Comparison of ENCODE assay signal across 8 cellular contexts in the genomic region with DNA sequence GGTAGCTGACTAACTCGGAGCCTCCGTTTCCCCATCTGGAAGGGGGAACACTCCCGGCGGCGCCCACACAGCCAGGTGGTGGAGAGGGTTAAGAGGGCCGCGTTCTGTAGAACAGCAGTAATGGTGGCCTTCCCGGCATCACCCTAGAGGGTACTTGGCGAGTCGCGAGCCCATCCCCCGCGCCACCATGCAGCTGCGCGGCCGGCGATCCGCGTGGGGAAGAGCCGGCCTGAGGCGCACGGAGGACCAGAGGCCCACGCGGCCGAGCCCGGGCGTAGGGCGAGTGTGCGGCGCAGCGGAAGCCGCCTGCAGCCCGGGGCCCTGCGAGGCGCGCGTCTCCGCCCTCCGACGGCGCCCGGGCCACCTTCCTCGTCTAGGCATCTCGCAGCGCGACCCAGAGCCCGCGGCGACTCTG. TPM values are rescaled to one million over a fixed set of nuclear protein-coding genes. Genes with fewer than 3 reads are reported as not detected.
A peak's percentile ranks its signal among the peaks of the same experiment; 100 is the strongest.
DNase-seq lines count a peak whose midpoint lies in the region; ATAC-seq and TF ChIP-seq lines count a peak whose summit lies in the region.

No MANE protein-coding gene starts in this region.

- H3K36me3 ChIP-seq in BE2C (peaks cover 9% of the 10 kb centered on the region; the same call in 1 of the 2 replicates), mucosa of rectum (ENCODE audit: control insufficient read depth in 2 of 2, insufficient read depth in 2 of 2, low read length in 2 of 2) (no peaks in the 10 kb centered on the region), stomach smooth muscle (ENCODE audit: control insufficient read depth in 2 of 2, insufficient read depth in 2 of 2, low read length in 2 of 2) (no peaks in the 10 kb centered on the region)

- peak overlapping the region; percentile 76 to 84 for H3K9ac ChIP-seq in mucosa of rectum (ENCODE audit: low read depth in 1 of 2, low read length in 2 of 2)
- peak overlapping the region; percentile 76 to 86 for H3K9ac ChIP-seq in stomach smooth muscle (ENCODE audit: low read length in 2 of 2)

- no peak for TF ChIP-seq CTCF in BE2C (IDR thresholded peaks at IDR 0.05; ENCODE audit: low read depth, low read length)

- H3K9me3 ChIP-seq in BE2C, result no peaks in the 10 kb centered on the region
- H3K9me3 ChIP-seq in mucosa of rectum (ENCODE audit: control insufficient read depth in 2 of 2, low read length in 2 of 2), result no peaks in the 10 kb centered on the region
- H3K9me3 ChIP-seq in stomach smooth muscle (ENCODE audit: control insufficient read depth in 2 of 2, low read length in 2 of 2), result no peaks in the 10 kb centered on the region

- H3K4me1 ChIP-seq in BE2C (peaks cover 8% of the 10 kb centered on the region; the same call in 1 of the 2 replicates), mucosa of rectum (ENCODE audit: control insufficient read depth in 2 of 2, insufficient read depth in 2 of 2, low read length in 2 of 2) (peaks cover 17 to 22% of the 10 kb centered on the region in 2 donors), stomach smooth muscle (ENCODE audit: control insufficient read depth, insufficient read depth, low read length) (peaks cover 38% of the 10 kb centered on the region)

- ATAC-seq in GM19324 (IDR thresholded peaks at IDR 0.05; ENCODE audit: low FRiP score, unreplicated experiment) (peak; percentile 41), HG03354 (IDR thresholded peaks at IDR 0.05; ENCODE audit: poor library complexity, severe bottlenecking, unreplicated experiment) (peak; percentile 58)

- DNase-seq in BE2C (no peak), kidney tubule cell (ENCODE audit: low spot score) (no peak)
- DNase-seq in activated CD4-positive, CD25-positive, alpha-beta regulatory T cell treated with anti-CD3 and anti-CD28 coated beads, Interleukin-2, amount 50 U/mL, for 72 hours, result peak; percentile 64
- peak; percentile 8 for DNase-seq in effector CD4-positive, alpha-beta T cell

- H3K4me3 ChIP-seq in BE2C (ENCODE audit: low read depth, low read length), result peak overlapping the region; percentile 86
- peak overlapping the region; percentile 83 to 85 for H3K4me3 ChIP-seq in mucosa of rectum (ENCODE audit: low read length in 2 of 2)
- H3K4me3 ChIP-seq in stomach smooth muscle (ENCODE audit: low read length in 2 of 2), result peak overlapping the region; percentile 88 to 96

- H3K27me3 ChIP-seq in BE2C (no peaks in the 10 kb centered on the region), mucosa of rectum (ENCODE audit: control insufficient read depth in 2 of 2, insufficient read depth in 2 of 2, low read length in 2 of 2) (no peaks in the 10 kb centered on the region), stomach smooth muscle (ENCODE audit: control insufficient read depth in 1 of 2, insufficient read depth in 2 of 2, low read length in 2 of 2) (no peaks in the 10 kb centered on the region)

- H3K27ac ChIP-seq in mucosa of rectum (ENCODE audit: low read depth in 2 of 2, low read length in 2 of 2) (peak overlapping the region; percentile 90 to 92), stomach smooth muscle (ENCODE audit: low read length) (peak overlapping the region; percentile 69)

RNA-seq across cellular contexts. Expression of gene TKT, which starts 0.5 kb away (rescaled TPM):
- 198 TPM for polyA plus RNA-seq in BE2C (2012; ENCODE audit: insufficient read depth, insufficient read length, low read depth)

Comparison
In these comparisons a context has a peak if more than half of its experiments do, and no peak if none do; other contexts are left out.
1. DNase-seq: peak in activated CD4-positive, CD25-positive, alpha-beta regulatory T cell treated with anti-CD3 and anti-CD28 coated beads, Interleukin-2, amount 50 U/mL, for 72 hours (single experiment) and effector CD4-positive, alpha-beta T cell (single experiment); none in BE2C (single experiment) and kidney tubule cell (single experiment).
2. Peak in every context shown above with its lines, with median percentiles within 50 percentile points of each other: H3K4me3 ChIP-seq.